ENCODE assay signal across 11 cellular contexts in genomic region chr2:188984126-188984525, GRCh38. TPM values are rescaled to one million over a fixed set of nuclear protein-coding genes. Genes with fewer than 3 reads are reported as not detected.
DNase-seq lines count a peak whose midpoint lies in the region; ATAC-seq and TF ChIP-seq lines count a peak whose summit lies in the region.
"Had no signal": no experiment of that assay in that cellular context is flagged by ENCODE, and none has a peak within 500 bp of the region (broad histone marks: within the 10 kb centered on the region; RNA-seq: fewer than 3 reads in every experiment).

No MANE protein-coding gene starts in this region.

- no peak overlapping the region for H3K4me3 ChIP-seq in kidney epithelial cell (ENCODE audit: low read depth, low read length)

- no peaks in the 10 kb centered on the region for H3K9me3 Mint-ChIP-seq in MCF 10A (ENCODE audit: unreplicated experiment)
- H3K9me3 Mint-ChIP-seq: CD4-positive, alpha-beta memory T cell; stimulated activated effector memory CD8-positive, alpha-beta T cell treated with anti-CD3 and anti-CD28 coated beads, Interleukin-12 subunit alpha, Interleukin-12 subunit beta, amount 100 ng/mL, for 72 hours had no signal

- H3K27me3 ChIP-seq in kidney epithelial cell (ENCODE audit: control insufficient read depth, insufficient read depth, low read length) = no peaks in the 10 kb centered on the region

- no peak overlapping the region for H3K4me3 Mint-ChIP-seq in MCF 10A (ENCODE audit: unreplicated experiment)
- H3K4me3 Mint-ChIP-seq: CD4-positive, alpha-beta memory T cell; stimulated activated effector memory CD8-positive, alpha-beta T cell treated with anti-CD3 and anti-CD28 coated beads, Interleukin-12 subunit alpha, Interleukin-12 subunit beta, amount 100 ng/mL, for 72 hours had no signal

- intact Hi-C loops in Right ventricle myocardium inferior (cut with DNase I) (loop anchor here (2.0 kb wide), 1 partner anchor 459 kb away; no protein-coding TSS in a partner anchor), cardiac septum (cut with DNase I) (no loop called here), MCF 10A (cut with micrococcal nuclease) (loop anchor here (1.0 to 10.0 kb wide), 3 partner anchors 361 to 460 kb away; no protein-coding TSS in a partner anchor)

- no peaks in the 10 kb centered on the region for H3K36me3 Mint-ChIP-seq in MCF 10A (ENCODE audit: insufficient read depth, unreplicated experiment)
- H3K36me3 Mint-ChIP-seq: CD4-positive, alpha-beta memory T cell; stimulated activated effector memory CD8-positive, alpha-beta T cell treated with anti-CD3 and anti-CD28 coated beads, Interleukin-12 subunit alpha, Interleukin-12 subunit beta, amount 100 ng/mL, for 72 hours had no signal

- peak; percentile 69 for ATAC-seq in Right ventricle myocardium inferior
- ATAC-seq in GM19351 (IDR thresholded peaks at IDR 0.05; ENCODE audit: unreplicated experiment) = no peak
- ATAC-seq: stimulated activated effector memory CD8-positive, alpha-beta T cell treated with anti-CD3 and anti-CD28 coated beads, Interleukin-12 subunit alpha, Interleukin-12 subunit beta, amount 100 ng/mL, for 72 hours had no signal

- no peak overlapping the region for H3K27ac Mint-ChIP-seq in MCF 10A (ENCODE audit: low read depth, unreplicated experiment)
- H3K27ac Mint-ChIP-seq: CD4-positive, alpha-beta memory T cell; stimulated activated effector memory CD8-positive, alpha-beta T cell treated with anti-CD3 and anti-CD28 coated beads, Interleukin-12 subunit alpha, Interleukin-12 subunit beta, amount 100 ng/mL, for 72 hours had no signal

- no peak for DNase-seq in Right ventricle myocardium inferior (ENCODE audit: missing footprints)
- DNase-seq in cardiac septum (ENCODE audit: low spot score) = no peak
- DNase-seq in MCF 10A (ENCODE audit: unreplicated experiment) = peak; percentile 48
- no peak for DNase-seq in kidney epithelial cell (ENCODE audit: low read depth)
- DNase-seq in cerebellar cortex (ENCODE audit: low spot score) = no peak
- DNase-seq in activated T-cell treated with anti-CD3 and anti-CD28 coated beads for 4 hours = no peak
- no peak for DNase-seq in GF-D8 (lab: John Stamatoyannopoulos, UW)
- DNase-seq: CD4-positive, alpha-beta memory T cell; T-helper 9 cell had no signal

- CTCF ChIA-PET in MCF 10A (lab: Yijun Ruan, JAX) = interaction anchor here (0.5 to 5.5 kb wide), 28 partner anchors 8 to 470 kb away, joined by 3 to 176 read pairs (median 4); partner anchors contain the start of gene COL3A1

- TF ChIP-seq CTCF in MCF 10A (IDR thresholded peaks at IDR 0.05; ENCODE audit: unreplicated experiment) = peak; percentile 45
- TF ChIP-seq CTCF in kidney epithelial cell (IDR thresholded peaks at IDR 0.05; ENCODE audit: insufficient read depth, low read length, poor library complexity, severe bottlenecking) = peak; percentile 27

- BruUV-seq in MCF 10A (replicated peaks; lab: Mats Ljungman, UMichigan) = no TSS peak

- H3K4me1 Mint-ChIP-seq in MCF 10A (ENCODE audit: insufficient read depth, unreplicated experiment) = no peaks in the 10 kb centered on the region
- H3K4me1 Mint-ChIP-seq: stimulated activated effector memory CD8-positive, alpha-beta T cell treated with anti-CD3 and anti-CD28 coated beads, Interleukin-12 subunit alpha, Interleukin-12 subunit beta, amount 100 ng/mL, for 72 hours had no signal

- H3K27me3 Mint-ChIP-seq in MCF 10A (ENCODE audit: insufficient read depth, unreplicated experiment) = no peaks in the 10 kb centered on the region
- H3K27me3 Mint-ChIP-seq: CD4-positive, alpha-beta memory T cell had no signal

- no peaks in the 10 kb centered on the region for H3K36me3 ChIP-seq in kidney epithelial cell (ENCODE audit: control insufficient read depth, insufficient read depth, low read length)

- POLR2A ChIA-PET in MCF 10A (lab: Yijun Ruan, JAX) = interaction anchor here (0.7 to 2.1 kb wide), 4 partner anchors 411 to 475 kb away, joined by 3 to 10 read pairs (median 4); no protein-coding TSS in a partner anchor

RNA-seq across cellular contexts. Expression of gene COL3A1, which starts 10.0 kb away (rescaled TPM):
- total RNA-seq in Right ventricle myocardium inferior = 72.7 TPM
- 180 TPM for total RNA-seq in cardiac septum
- not detected in 2 replicates for total RNA-seq in MCF 10A (2022)
- 13.4 and 14.5 TPM in 2 replicates for total RNA-seq in kidney epithelial cell
- total RNA-seq: CD4-positive, alpha-beta memory T cell had no signal

Comparison
In these comparisons a context has a peak if more than half of its experiments do, and no peak if none do; other contexts are left out.
1. RNA of gene COL3A1, which starts 10.0 kb away (total RNA-seq): 180 TPM in cardiac septum (single experiment), 72.7 TPM in Right ventricle myocardium inferior (single experiment) and 13.4 to 14.5 TPM in kidney epithelial cell; not detected in MCF 10A; every median in the first group is over 10 times any median in the second.